1 cellular context compared by ENCODE assay signal in the genomic region with DNA sequence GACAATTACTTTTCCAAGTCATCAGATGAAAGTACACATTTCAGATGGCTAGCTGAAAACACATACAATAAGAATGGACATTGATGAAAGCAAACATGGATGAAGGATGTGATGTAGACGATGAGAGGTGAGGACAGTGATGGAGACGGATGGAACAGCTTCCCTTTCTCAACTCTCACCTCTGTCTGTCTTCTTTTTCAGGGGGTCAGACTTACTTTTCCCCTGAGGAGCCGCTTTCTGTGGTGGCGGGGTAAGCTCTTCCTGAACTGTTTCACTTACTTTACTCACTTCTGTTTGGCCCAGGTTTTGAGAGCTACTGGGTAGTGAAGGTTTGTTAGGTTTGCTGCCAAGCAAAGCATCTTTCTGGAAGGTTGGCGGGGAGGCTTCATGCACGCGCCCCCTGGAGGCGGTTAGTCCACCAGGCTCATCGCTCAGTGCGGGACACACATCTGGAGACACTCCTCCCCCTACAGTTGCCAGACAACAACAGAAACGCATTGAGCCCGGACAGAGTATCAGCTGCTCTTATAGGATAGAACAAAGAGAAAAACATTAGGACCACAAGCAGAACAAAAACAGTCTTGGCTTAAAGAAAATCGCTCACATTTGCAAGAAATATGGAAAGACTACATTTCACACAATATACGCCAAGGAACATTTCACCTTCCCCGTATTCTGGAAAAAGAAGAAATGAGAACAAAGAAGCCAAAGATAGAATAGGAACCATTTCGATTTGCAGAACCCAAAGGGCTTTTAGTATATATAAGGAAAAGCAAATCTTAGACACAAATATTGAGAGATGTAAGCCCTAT.
TF ChIP-seq lines count a peak whose summit lies in the region.

No MANE protein-coding gene starts in this region.

TF ChIP-seq in HepG2, 621 proteins besides CTCF, POLR2A, EP300 and RAD21 (continued from another document and continues in another):
- no peak for TF ChIP-seq JUNB (CRISPR knock-in tag; IDR thresholded peaks at IDR 0.05; ENCODE audit: borderline replicate concordance)
- peak; percentile 28; the same call in 1 of the 2 replicates for TF ChIP-seq ZNF788 (CRISPR knock-in tag; IDR thresholded peaks at IDR 0.05; ENCODE audit: borderline replicate concordance)
- TF ChIP-seq PPARG (CRISPR knock-in tag; conservative IDR thresholded peaks at IDR 0.05): no peak; the same call in 1 of the 2 replicates
- TF ChIP-seq ARNT2 (CRISPR knock-in tag; IDR thresholded peaks at IDR 0.05; ENCODE audit: low read depth): 0 out of 2 replicates have a peak, but pooled peaks have one; percentile 26
- TF ChIP-seq, protein P1, sequence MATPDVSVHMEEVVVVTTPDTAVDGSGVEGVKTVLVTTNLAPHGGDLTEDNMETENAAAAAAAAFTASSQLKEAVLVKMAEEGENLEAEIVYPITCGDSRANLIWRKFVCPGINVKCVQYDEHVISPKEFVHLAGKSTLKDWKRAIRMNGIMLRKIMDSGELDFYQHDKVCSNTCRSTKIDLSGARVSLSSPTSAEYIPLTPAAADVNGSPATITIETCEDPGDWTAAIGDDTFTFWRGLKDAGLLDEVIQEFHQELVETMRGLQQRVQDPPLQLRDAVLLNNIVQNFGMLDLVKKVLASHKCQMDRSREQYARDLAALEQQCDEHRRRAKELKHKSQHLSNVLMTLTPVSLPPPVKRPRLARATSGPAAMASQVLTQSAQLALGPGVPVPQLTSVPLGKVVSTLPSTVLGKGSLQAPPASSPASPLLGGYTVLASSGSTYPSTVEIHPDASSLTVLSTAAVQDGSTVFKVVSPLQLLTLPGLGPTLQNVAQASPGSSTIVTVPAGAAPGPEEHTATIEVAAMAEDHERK (CRISPR knock-in tag; IDR thresholded peaks at IDR 0.05; ENCODE audit: low read depth): no peak
- TF ChIP-seq HDAC6 (IDR thresholded peaks at IDR 0.05; ENCODE audit: low read depth, low read length): no peak
- peak; percentile 29; the same call in 1 of the 2 replicates for TF ChIP-seq KAT8 (CRISPR knock-in tag; IDR thresholded peaks at IDR 0.05)
- TF ChIP-seq, protein P2, sequence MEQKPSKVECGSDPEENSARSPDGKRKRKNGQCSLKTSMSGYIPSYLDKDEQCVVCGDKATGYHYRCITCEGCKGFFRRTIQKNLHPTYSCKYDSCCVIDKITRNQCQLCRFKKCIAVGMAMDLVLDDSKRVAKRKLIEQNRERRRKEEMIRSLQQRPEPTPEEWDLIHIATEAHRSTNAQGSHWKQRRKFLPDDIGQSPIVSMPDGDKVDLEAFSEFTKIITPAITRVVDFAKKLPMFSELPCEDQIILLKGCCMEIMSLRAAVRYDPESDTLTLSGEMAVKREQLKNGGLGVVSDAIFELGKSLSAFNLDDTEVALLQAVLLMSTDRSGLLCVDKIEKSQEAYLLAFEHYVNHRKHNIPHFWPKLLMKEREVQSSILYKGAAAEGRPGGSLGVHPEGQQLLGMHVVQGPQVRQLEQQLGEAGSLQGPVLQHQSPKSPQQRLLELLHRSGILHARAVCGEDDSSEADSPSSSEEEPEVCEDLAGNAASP (CRISPR knock-in tag; IDR thresholded peaks at IDR 0.05; ENCODE audit: borderline replicate concordance): peak; percentile 53; the same call in 1 of the 2 replicates
- no peak for TF ChIP-seq ZNF652 (CRISPR knock-in tag; IDR thresholded peaks at IDR 0.05; ENCODE audit: borderline replicate concordance, low read depth)
- TF ChIP-seq NPAS2 (CRISPR knock-in tag; IDR thresholded peaks at IDR 0.05; ENCODE audit: borderline replicate concordance): no peak
- TF ChIP-seq ZNF556 (CRISPR knock-in tag; IDR thresholded peaks at IDR 0.05; ENCODE audit: borderline replicate concordance): 0 out of 2 replicates have a peak, but pooled peaks have one; percentile 48
- TF ChIP-seq, protein P3, sequence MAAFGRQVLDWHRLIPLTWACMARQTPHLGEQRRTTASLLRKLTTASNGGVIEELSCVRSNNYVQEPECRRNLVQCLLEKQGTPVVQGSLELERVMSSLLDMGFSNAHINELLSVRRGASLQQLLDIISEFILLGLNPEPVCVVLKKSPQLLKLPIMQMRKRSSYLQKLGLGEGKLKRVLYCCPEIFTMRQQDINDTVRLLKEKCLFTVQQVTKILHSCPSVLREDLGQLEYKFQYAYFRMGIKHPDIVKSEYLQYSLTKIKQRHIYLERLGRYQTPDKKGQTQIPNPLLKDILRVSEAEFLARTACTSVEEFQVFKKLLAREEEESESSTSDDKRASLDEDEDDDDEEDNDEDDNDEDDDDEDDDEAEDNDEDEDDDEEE (CRISPR knock-in tag; IDR thresholded peaks at IDR 0.05): no peak
- no peak for TF ChIP-seq SP5 (CRISPR knock-in tag; IDR thresholded peaks at IDR 0.05; ENCODE audit: borderline replicate concordance, low read depth)
- TF ChIP-seq, protein P4, sequence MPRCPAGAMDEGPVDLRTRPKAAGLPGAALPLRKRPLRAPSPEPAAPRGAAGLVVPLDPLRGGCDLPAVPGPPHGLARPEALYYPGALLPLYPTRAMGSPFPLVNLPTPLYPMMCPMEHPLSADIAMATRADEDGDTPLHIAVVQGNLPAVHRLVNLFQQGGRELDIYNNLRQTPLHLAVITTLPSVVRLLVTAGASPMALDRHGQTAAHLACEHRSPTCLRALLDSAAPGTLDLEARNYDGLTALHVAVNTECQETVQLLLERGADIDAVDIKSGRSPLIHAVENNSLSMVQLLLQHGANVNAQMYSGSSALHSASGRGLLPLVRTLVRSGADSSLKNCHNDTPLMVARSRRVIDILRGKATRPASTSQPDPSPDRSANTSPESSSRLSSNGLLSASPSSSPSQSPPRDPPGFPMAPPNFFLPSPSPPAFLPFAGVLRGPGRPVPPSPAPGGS (CRISPR knock-in tag; IDR thresholded peaks at IDR 0.05): no peak
- TF ChIP-seq, protein P5, sequence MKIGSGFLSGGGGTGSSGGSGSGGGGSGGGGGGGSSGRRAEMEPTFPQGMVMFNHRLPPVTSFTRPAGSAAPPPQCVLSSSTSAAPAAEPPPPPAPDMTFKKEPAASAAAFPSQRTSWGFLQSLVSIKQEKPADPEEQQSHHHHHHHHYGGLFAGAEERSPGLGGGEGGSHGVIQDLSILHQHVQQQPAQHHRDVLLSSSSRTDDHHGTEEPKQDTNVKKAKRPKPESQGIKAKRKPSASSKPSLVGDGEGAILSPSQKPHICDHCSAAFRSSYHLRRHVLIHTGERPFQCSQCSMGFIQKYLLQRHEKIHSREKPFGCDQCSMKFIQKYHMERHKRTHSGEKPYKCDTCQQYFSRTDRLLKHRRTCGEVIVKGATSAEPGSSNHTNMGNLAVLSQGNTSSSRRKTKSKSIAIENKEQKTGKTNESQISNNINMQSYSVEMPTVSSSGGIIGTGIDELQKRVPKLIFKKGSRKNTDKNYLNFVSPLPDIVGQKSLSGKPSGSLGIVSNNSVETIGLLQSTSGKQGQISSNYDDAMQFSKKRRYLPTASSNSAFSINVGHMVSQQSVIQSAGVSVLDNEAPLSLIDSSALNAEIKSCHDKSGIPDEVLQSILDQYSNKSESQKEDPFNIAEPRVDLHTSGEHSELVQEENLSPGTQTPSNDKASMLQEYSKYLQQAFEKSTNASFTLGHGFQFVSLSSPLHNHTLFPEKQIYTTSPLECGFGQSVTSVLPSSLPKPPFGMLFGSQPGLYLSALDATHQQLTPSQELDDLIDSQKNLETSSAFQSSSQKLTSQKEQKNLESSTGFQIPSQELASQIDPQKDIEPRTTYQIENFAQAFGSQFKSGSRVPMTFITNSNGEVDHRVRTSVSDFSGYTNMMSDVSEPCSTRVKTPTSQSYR (CRISPR knock-in tag; IDR thresholded peaks at IDR 0.05; ENCODE audit: borderline replicate concordance): peak; percentile 85
- TF ChIP-seq RXRB (CRISPR knock-in tag; IDR thresholded peaks at IDR 0.05; ENCODE audit: borderline replicate concordance): peak; percentile 55; the same call in 1 of the 2 replicates
- TF ChIP-seq CHCHD3 (CRISPR knock-in tag; IDR thresholded peaks at IDR 0.05): no peak
- 0 out of 2 replicates have a peak, but pooled peaks have one; percentile 64 for TF ChIP-seq ZNF567 (CRISPR knock-in tag; IDR thresholded peaks at IDR 0.05; ENCODE audit: borderline replicate concordance)
- TF ChIP-seq REPIN1 (CRISPR knock-in tag; IDR thresholded peaks at IDR 0.05; ENCODE audit: borderline replicate concordance, low read depth): peak; percentile 61; the same call in 1 of the 2 replicates
- TF ChIP-seq FOXC1 (CRISPR knock-in tag; IDR thresholded peaks at IDR 0.05; ENCODE audit: borderline replicate concordance): peak; percentile 67; the same call in 1 of the 2 replicates
- TF ChIP-seq LCORL (IDR thresholded peaks at IDR 0.05): no peak
- peak; percentile 93 for TF ChIP-seq LCORL (CRISPR knock-in tag; IDR thresholded peaks at IDR 0.05)
- no peak for TF ChIP-seq MEF2D (CRISPR knock-in tag; IDR thresholded peaks at IDR 0.05)
- TF ChIP-seq ZNF607 (CRISPR knock-in tag; IDR thresholded peaks at IDR 0.05; ENCODE audit: borderline replicate concordance): no peak
- TF ChIP-seq ETV5 (CRISPR knock-in tag; IDR thresholded peaks at IDR 0.05; ENCODE audit: borderline replicate concordance): peak; percentile 30; the same call in 1 of the 2 replicates
- TF ChIP-seq ZMYM2 (CRISPR knock-in tag; IDR thresholded peaks at IDR 0.05): 0 out of 2 replicates have a peak, but pooled peaks have one; percentile 32
- peak; percentile 72 for TF ChIP-seq ZKSCAN8 (CRISPR knock-in tag; IDR thresholded peaks at IDR 0.05; ENCODE audit: borderline replicate concordance)
- no peak for TF ChIP-seq ZFP36L1 (CRISPR knock-in tag; IDR thresholded peaks at IDR 0.05)
- no peak for TF ChIP-seq SOX13 (IDR thresholded peaks at IDR 0.05)
- TF ChIP-seq SOX13 (CRISPR knock-in tag; conservative IDR thresholded peaks at IDR 0.05 in 1 of 2, IDR thresholded peaks at IDR 0.05 in 1 of 2): peak in 1 of 2 experiments; percentile 63; a peak in 1 of 4 replicates
- no peak for TF ChIP-seq NFYC (CRISPR knock-in tag; IDR thresholded peaks at IDR 0.05)
- TF ChIP-seq, protein P6, sequence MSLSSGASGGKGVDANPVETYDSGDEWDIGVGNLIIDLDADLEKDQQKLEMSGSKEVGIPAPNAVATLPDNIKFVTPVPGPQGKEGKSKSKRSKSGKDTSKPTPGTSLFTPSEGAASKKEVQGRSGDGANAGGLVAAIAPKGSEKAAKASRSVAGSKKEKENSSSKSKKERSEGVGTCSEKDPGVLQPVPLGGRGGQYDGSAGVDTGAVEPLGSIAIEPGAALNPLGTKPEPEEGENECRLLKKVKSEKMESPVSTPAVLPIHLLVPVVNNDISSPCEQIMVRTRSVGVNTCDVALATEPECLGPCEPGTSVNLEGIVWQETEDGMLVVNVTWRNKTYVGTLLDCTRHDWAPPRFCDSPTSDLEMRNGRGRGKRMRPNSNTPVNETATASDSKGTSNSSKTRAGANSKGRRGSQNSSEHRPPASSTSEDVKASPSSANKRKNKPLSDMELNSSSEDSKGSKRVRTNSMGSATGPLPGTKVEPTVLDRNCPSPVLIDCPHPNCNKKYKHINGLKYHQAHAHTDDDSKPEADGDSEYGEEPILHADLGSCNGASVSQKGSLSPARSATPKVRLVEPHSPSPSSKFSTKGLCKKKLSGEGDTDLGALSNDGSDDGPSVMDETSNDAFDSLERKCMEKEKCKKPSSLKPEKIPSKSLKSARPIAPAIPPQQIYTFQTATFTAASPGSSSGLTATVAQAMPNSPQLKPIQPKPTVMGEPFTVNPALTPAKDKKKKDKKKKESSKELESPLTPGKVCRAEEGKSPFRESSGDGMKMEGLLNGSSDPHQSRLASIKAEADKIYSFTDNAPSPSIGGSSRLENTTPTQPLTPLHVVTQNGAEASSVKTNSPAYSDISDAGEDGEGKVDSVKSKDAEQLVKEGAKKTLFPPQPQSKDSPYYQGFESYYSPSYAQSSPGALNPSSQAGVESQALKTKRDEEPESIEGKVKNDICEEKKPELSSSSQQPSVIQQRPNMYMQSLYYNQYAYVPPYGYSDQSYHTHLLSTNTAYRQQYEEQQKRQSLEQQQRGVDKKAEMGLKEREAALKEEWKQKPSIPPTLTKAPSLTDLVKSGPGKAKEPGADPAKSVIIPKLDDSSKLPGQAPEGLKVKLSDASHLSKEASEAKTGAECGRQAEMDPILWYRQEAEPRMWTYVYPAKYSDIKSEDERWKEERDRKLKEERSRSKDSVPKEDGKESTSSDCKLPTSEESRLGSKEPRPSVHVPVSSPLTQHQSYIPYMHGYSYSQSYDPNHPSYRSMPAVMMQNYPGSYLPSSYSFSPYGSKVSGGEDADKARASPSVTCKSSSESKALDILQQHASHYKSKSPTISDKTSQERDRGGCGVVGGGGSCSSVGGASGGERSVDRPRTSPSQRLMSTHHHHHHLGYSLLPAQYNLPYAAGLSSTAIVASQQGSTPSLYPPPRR (CRISPR knock-in tag; IDR thresholded peaks at IDR 0.05; ENCODE audit: borderline replicate concordance): no peak
- peak; percentile 40 for TF ChIP-seq YY1 (IDR thresholded peaks at IDR 0.05; ENCODE audit: insufficient read depth, insufficient replicate concordance, low read depth, low read length)
- peak; percentile 71; the same call in 1 of the 2 replicates for TF ChIP-seq KDM4B (CRISPR knock-in tag; IDR thresholded peaks at IDR 0.05)
- TF ChIP-seq ZNF841 (CRISPR knock-in tag; IDR thresholded peaks at IDR 0.05; ENCODE audit: borderline replicate concordance): no peak
- peak; percentile 38; the same call in 1 of the 2 replicates for TF ChIP-seq HOXA3 (CRISPR knock-in tag; IDR thresholded peaks at IDR 0.05)
- no peak for TF ChIP-seq SP2 (CRISPR knock-in tag; IDR thresholded peaks at IDR 0.05)
- TF ChIP-seq FOXO1 (CRISPR knock-in tag; IDR thresholded peaks at IDR 0.05): peak; percentile 83
- TF ChIP-seq, protein P7, sequence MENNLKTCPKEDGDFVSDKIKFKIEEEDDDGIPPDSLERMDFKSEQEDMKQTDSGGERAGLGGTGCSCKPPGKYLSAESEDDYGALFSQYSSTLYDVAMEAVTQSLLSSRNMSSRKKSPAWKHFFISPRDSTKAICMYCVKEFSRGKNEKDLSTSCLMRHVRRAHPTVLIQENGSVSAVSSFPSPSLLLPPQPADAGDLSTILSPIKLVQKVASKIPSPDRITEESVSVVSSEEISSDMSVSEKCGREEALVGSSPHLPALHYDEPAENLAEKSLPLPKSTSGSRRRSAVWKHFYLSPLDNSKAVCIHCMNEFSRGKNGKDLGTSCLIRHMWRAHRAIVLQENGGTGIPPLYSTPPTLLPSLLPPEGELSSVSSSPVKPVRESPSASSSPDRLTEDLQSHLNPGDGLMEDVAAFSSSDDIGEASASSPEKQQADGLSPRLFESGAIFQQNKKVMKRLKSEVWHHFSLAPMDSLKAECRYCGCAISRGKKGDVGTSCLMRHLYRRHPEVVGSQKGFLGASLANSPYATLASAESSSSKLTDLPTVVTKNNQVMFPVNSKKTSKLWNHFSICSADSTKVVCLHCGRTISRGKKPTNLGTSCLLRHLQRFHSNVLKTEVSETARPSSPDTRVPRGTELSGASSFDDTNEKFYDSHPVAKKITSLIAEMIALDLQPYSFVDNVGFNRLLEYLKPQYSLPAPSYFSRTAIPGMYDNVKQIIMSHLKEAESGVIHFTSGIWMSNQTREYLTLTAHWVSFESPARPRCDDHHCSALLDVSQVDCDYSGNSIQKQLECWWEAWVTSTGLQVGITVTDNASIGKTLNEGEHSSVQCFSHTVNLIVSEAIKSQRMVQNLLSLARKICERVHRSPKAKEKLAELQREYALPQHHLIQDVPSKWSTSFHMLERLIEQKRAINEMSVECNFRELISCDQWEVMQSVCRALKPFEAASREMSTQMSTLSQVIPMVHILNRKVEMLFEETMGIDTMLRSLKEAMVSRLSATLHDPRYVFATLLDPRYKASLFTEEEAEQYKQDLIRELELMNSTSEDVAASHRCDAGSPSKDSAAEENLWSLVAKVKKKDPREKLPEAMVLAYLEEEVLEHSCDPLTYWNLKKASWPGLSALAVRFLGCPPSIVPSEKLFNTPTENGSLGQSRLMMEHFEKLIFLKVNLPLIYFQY (CRISPR knock-in tag; IDR thresholded peaks at IDR 0.05; ENCODE audit: borderline replicate concordance): peak; percentile 32; the same call in 1 of the 2 replicates
- TF ChIP-seq, protein P8, sequence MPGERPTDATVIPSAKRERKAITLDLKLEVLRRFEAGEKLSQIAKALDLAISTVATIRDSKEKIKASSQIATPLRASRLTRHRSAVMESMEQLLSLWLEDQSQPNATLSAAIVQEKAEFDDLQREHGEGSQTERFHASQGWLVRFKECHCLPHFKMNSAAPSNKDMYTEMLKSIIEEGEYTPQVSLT (CRISPR knock-in tag; IDR thresholded peaks at IDR 0.05; ENCODE audit: borderline replicate concordance, low read depth): no peak
- no peak for TF ChIP-seq ZNF292 (CRISPR knock-in tag; IDR thresholded peaks at IDR 0.05; ENCODE audit: borderline replicate concordance, low read depth)
